ENCODE assay signal across 8 cellular contexts in the genomic region with DNA sequence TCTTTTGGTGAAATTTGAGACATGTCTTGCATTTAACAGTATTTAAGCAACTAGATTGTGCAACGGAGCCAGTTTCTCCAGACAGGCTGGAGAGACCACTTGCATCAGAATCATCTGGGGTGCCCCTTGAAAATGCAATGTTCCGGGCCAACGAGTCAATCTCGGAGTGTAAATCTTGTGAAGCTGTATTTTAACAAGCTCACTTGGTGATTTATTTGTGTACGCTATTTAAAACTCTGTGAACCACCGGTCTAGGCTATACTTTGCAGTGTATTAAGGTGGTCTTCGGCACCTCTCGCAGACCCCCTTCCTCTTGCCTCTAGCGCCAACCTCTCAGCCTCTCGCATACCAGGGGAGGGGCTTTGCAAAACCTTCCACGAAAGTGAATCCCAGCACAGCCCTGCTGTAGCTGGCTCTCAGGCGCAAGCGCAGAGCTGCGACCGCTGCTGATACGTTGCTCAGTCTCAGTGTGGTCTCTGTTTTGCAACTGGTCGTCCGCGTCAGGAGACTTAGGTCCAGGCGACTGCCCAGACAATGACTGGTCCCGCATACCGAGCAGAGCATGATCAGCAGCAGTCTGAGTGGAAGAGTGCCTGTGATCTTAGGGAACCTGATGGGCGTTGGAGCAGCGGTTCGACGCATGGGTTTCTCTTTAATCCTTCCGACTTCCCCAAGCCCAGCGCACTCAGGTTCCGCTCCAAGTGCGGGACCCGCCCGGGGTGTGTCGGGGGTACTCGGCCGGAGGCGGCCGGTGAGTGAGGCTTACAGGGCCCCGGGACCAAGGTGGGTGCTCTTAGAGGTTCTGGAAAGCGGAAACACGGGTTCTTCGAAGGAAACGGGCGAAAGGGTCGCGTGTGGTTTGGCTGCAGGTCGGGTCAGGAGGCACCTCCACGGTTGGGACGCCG. TPM values are rescaled to one million over a fixed set of nuclear protein-coding genes. Genes with fewer than 3 reads are reported as not detected.
A peak's percentile ranks its signal among the peaks of the same experiment; 100 is the strongest.
DNase-seq lines count a peak whose midpoint lies in the region; ATAC-seq lines count a peak whose summit lies in the region.

TSS of gene ZNF391 (plus strand) at position 467 of the 905 bp plus-strand sequence. CDS start 11,612 bp downstream, outside the sequence.

- ATAC-seq in GM18867 (IDR thresholded peaks at IDR 0.05; ENCODE audit: unreplicated experiment) (peak; percentile 91), HG03108 (IDR thresholded peaks at IDR 0.05; ENCODE audit: unreplicated experiment) (peak; percentile 89), left lobe of liver (peak; percentile 96)

- DNase-seq in AG08395 (ENCODE audit: low spot score) (peak; percentile 90), NCI-H345 treated with DMSO at 0.1 percent for 48 hours (lab: John Stamatoyannopoulos, UW; ENCODE audit: unreplicated experiment) (peak; percentile 95), dedifferentiated amniotic fluid mesenchymal stem cell (ENCODE audit: extremely low spot score) (peak; percentile 84), left lobe of liver (ENCODE audit: low spot score) (peak; percentile 64)
- peak; percentile 63 to 68 for DNase-seq in activated CD4-positive, alpha-beta T cell treated with anti-CD3 and anti-CD28 coated beads for 4 hours
- DNase-seq in stimulated activated CD4-positive, alpha-beta T cell treated with anti-CD3 and anti-CD28 coated beads, Interleukin-2, amount 100 ng/mL, for 4 hours (ENCODE audit: low read depth): peak; percentile 57

RNA-seq across cellular contexts. Expression of gene ZNF391, which starts in this region (rescaled TPM):
- total RNA-seq in left lobe of liver: 0.10 TPM

Comparison
In these comparisons a context has a peak if more than half of its experiments do, and no peak if none do; other contexts are left out.
1. Peak in every context shown above with its lines: DNase-seq and ATAC-seq.
2. Peak in DNase-seq and ATAC-seq in left lobe of liver; RNA of the gene not detected or under 1 TPM.